In the genomic region with DNA sequence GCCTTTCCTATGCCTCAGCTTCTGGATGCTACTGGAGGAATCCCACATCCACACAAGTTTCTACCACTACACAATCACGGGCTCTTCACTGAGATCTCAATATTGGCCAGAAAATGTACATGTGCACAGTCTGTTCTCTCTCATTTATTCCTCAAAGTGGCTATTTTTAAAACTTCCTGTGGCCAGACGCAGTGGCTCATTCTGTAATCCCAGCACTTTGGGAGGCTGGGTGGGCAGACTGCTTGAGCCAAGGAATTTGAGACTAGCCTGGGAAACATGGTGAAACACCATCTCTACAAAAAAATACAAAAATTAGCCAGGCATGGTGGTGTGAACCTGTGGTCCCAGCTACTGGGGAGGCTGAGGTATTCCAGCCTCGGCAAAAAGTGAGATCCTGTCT, we compare ENCODE assay signal across 25 cellular contexts.
"Had no signal": no experiment of that assay in that cellular context is flagged by ENCODE, and none has a peak within 500 bp of the region (broad histone marks: within the 10 kb centered on the region; RNA-seq: fewer than 3 reads in every experiment).

No MANE protein-coding gene starts in this region.

- ATAC-seq: activated CD8-positive, alpha-beta memory T cell treated with anti-CD3 and anti-CD28 coated beads, Interleukin-2, amount 10 ng/mL, durations not matched to agents 7 days and 5 days; activated CD8-positive, alpha-beta T cell treated with anti-CD3 and anti-CD28 coated beads for 36 hours; activated naive CD8-positive, alpha-beta T cell treated with anti-CD3 and anti-CD28 coated beads, Interleukin-2, amount 50 U/mL, for 24 hours; effector memory CD8-positive, alpha-beta T cell; left cardiac atrium; right lobe of liver; stimulated activated memory B cell treated with anti-CD40 and anti-IgM and Interleukin-4, amounts not matched to agents 10 μg/mL and 1 μg/mL and 100 μg/mL, for 72 hours; stimulated activated naive CD8-positive, alpha-beta T cell treated with anti-CD3 and anti-CD28 coated beads, Interleukin-15, amount 100 ng/mL, for 72 hours had no signal

- H3K9me3 ChIP-seq: right lobe of liver, thyroid gland, upper lobe of left lung had no signal

- H3K4me1 ChIP-seq: right lobe of liver, upper lobe of left lung had no signal

- H3K36me3 ChIP-seq: thyroid gland had no signal

- H3K27me3 ChIP-seq: brain microvascular endothelial cell, right lobe of liver, thyroid gland, upper lobe of left lung had no signal

- H3K4me3 ChIP-seq: right lobe of liver, skin epidermis, thyroid gland, upper lobe of left lung had no signal

- H3K27ac ChIP-seq: brain microvascular endothelial cell, right lobe of liver, skin epidermis, thyroid gland, upper lobe of left lung had no signal

- DNase-seq: activated B cell treated with CpG ODN at 0.5 μM for 24 hours; activated CD4-positive, alpha-beta T cell treated with anti-CD3 and anti-CD28 coated beads, Interleukin-2, amount 50 U/mL, for 1 hour; activated CD8-positive, alpha-beta memory T cell treated with anti-CD3 and anti-CD28 coated beads, Interleukin-2, amount 10 ng/mL, durations not matched to agents 7 days and 5 days; activated CD8-positive, alpha-beta T cell treated with anti-CD3 and anti-CD28 coated beads for 36 hours; activated naive CD8-positive, alpha-beta T cell treated with anti-CD3 and anti-CD28 coated beads, Interleukin-2, amount 50 U/mL, for 24 hours; activated T-cell treated with anti-CD3 and anti-CD28 coated beads, Interleukin-2, amount 50 U/mL, for 48 hours; brain microvascular endothelial cell; cortex of kidney; effector memory CD8-positive, alpha-beta T cell; erythroblast; glutamatergic neuron; islet precursor cell; left cardiac atrium; midbrain; right lobe of liver; stimulated activated CD4-positive, alpha-beta T cell treated with anti-CD3 and anti-CD28 coated beads, Interleukin-1b, Interleukin-23, amount 100 ng/mL, for 48 hours; stimulated activated CD4-positive, alpha-beta T cell treated with anti-CD3 and anti-CD28 coated beads, Interleukin-4, amount 100 ng/mL, for 4 hours; stimulated activated CD8-positive, alpha-beta memory T cell treated with anti-CD3 and anti-CD28 coated beads, Interleukin-4, amount 100 ng/mL, for 48 hours; stimulated activated naive CD8-positive, alpha-beta T cell treated with anti-CD3 and anti-CD28 coated beads, Interleukin-15, amount 100 ng/mL, for 72 hours; substantia nigra; T-helper 1 cell; thyroid gland; upper lobe of left lung had no signal
